27 cellular contexts compared by ENCODE assay signal in genomic region chr12:118319627-118320026, GRCh38.
"Had no signal": no experiment of that assay in that cellular context is flagged by ENCODE, and none has a peak within 500 bp of the region (broad histone marks: within the 10 kb centered on the region; RNA-seq: fewer than 3 reads in every experiment).

No MANE protein-coding gene starts in this region.

- H3K27me3 ChIP-seq: Peyer's patch, SJSA1 had no signal

- H3K4me1 ChIP-seq: Peyer's patch, SJSA1 had no signal

- H3K27ac ChIP-seq: Peyer's patch, RWPE1, SJSA1 had no signal

- H3K9me3 ChIP-seq: Peyer's patch, SJSA1 had no signal

- H3K4me3 ChIP-seq: Peyer's patch, SJSA1 had no signal

- ATAC-seq: activated CD8-positive, alpha-beta memory T cell treated with anti-CD3 and anti-CD28 coated beads, Interleukin-2, amount 10 ng/mL, durations not matched to agents 7 days and 5 days; T-helper 17 cell; WTC11 had no signal

- H3K36me3 ChIP-seq: Peyer's patch, SJSA1 had no signal

- DNase-seq: activated CD4-positive, alpha-beta T cell treated with anti-CD3 and anti-CD28 coated beads for 48 hours; activated CD4-positive, alpha-beta T cell treated with anti-CD3 and anti-CD28 coated beads, Interleukin-2, amount 50 U/mL, for 4 hours; activated CD4-positive, CD25-positive, alpha-beta regulatory T cell treated with anti-CD3 and anti-CD28 coated beads, Interleukin-2, amount 50 U/mL, for 72 hours; activated CD8-positive, alpha-beta memory T cell treated with anti-CD3 and anti-CD28 coated beads, Interleukin-2, amount 10 ng/mL, durations not matched to agents 7 days and 5 days; activated effector memory CD4-positive, alpha-beta T cell treated with Interleukin-2 at 50 U/mL for 16 hours; activated naive CD4-positive, alpha-beta T cell treated with Interleukin-2 at 50 U/mL for 16 hours; activated T-cell treated with anti-CD3 and anti-CD28 coated beads, Interleukin-2, amount 50 U/mL, for 24 hours; amygdala; cerebellar nuclear complex; Kasumi-1; MV-4-11; NCI-H1105 treated with DMSO at 0.1 percent for 48 hours; NCI-H1436 treated with DMSO at 0.1 percent for 48 hours; NCI-H187; NCI-H2081; NCI-H510A treated with DMSO at 0.1 percent for 48 hours; NCI-H69; NK-92 treated with Interleukin-12 subunit alpha and Interleukin-12 subunit beta, amount 100 ng/mL, for 24 hours; OCI-M1; Peyer's patch; SHP77; T-helper 17 cell; T-helper 9 cell had no signal

- FAIRE-seq: astrocyte had no signal
